ENCODE assay signal across 24 cellular contexts in the genomic region with DNA sequence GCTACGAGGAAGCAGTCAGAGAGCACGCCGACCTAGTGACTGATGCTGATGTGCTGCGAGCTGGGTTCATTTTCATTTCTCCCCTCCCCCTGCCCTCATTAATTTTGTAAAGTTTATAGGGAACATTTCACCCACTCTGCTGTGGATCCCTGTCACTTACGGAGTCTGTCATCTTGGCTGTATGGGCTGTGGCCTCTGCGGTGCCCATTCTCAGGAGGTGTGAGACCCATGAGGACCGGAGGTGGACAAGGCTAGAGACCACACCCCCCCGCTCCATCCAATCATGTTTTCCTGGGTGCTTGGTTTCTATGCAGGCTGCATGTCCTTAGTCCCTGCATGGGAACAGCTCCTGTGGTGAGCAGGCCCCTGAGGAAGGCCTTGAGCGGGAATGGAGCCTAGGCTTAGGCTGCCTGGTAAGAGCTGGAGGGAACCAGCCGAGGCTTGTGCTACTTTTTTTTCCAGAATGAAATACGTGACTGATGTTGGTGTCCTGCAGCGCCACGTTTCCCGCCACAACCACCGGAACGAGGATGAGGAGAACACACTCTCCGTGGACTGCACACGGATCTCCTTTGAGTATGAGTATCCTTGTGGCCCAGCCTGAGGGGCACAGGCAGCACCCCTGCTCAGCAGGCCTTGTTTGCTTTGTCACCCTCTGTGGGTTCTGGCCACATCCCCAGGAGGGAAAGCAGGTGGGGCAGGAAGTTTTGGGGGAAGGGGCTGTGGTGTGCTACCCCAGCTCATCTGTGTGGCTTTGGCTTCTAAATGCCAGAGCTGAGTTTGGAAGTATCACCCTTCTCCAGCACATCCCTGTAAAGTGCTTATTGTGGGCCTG. TPM values are rescaled to one million over a fixed set of nuclear protein-coding genes. Genes with fewer than 3 reads are reported as not detected.
DNase-seq lines count a peak whose midpoint lies in the region; ATAC-seq, FAIRE-seq and TF ChIP-seq lines count a peak whose summit lies in the region.
"Had no signal": no experiment of that assay in that cellular context is flagged by ENCODE, and none has a peak within 500 bp of the region (broad histone marks: within the 10 kb centered on the region; RNA-seq: fewer than 3 reads in every experiment).

No MANE protein-coding gene starts in this region.

- peaks cover 30% of the 10 kb centered on the region for H3K4me1 Mint-ChIP-seq in stimulated activated naive CD8-positive, alpha-beta T cell treated with anti-CD3 and anti-CD28 coated beads, Interleukin-15, amount 100 ng/mL, for 72 hours
- peaks cover 15 to 19% (median 15%) of the 10 kb centered on the region in 3 donors for H3K4me1 Mint-ChIP-seq in T-cell

- intact Hi-C loops in HepG2 (cut with micrococcal nuclease; ENCODE audit: unreplicated experiment), result no loop called here

- no peaks in the 10 kb centered on the region for H3K36me3 Mint-ChIP-seq in T-cell
- H3K36me3 Mint-ChIP-seq: CD8-positive, alpha-beta memory T cell had no signal

- H3K9me3 Mint-ChIP-seq in stimulated activated naive CD8-positive, alpha-beta T cell treated with anti-CD3 and anti-CD28 coated beads, Interleukin-15, amount 100 ng/mL, for 72 hours, result no peaks in the 10 kb centered on the region
- no peaks in the 10 kb centered on the region for H3K9me3 Mint-ChIP-seq in T-cell
- H3K9me3 Mint-ChIP-seq: CD8-positive, alpha-beta memory T cell; HFFc6 had no signal

- TF ChIP-seq POLR2A in HepG2 (IDR thresholded peaks at IDR 0.05; ENCODE audit: insufficient read depth in 1 of 2, low read depth in 2 of 2, low read length in 2 of 2), result no peak

- H3K27ac ChIP-seq in HepG2 (ENCODE audit: extremely low read length, insufficient read depth, low read length), result no peak overlapping the region
- H3K27ac ChIP-seq: ascending aorta, skin epidermis, testis had no signal

- peak overlapping the region; percentile 5 to 64 for H3K27ac Mint-ChIP-seq in stimulated activated naive CD8-positive, alpha-beta T cell treated with anti-CD3 and anti-CD28 coated beads, Interleukin-15, amount 100 ng/mL, for 72 hours
- peak overlapping the region in 1 of 2 donors; percentile 34 for H3K27ac Mint-ChIP-seq in T-cell
- H3K27ac Mint-ChIP-seq: HFFc6 had no signal

- H3K79me2 ChIP-seq in HepG2 (ENCODE audit: insufficient read depth, low read length), result no peaks in the 10 kb centered on the region

- no peaks in the 10 kb centered on the region for H3K27me3 ChIP-seq in HepG2 (ENCODE audit: control insufficient read depth in 1 of 2, insufficient read depth in 2 of 2, low read length in 2 of 2)
- H3K27me3 ChIP-seq: ascending aorta, testis had no signal

- H3K9me3 ChIP-seq in HepG2 (ENCODE audit: low read length), result no peaks in the 10 kb centered on the region
- H3K9me3 ChIP-seq: ascending aorta, testis had no signal

- in situ Hi-C loops in HepG2 (cut with HindIII; ENCODE audit: extremely low pct_ligation_motif_present, low pct_unique_long_range_greater_than_20kb), result no loop called here

- no peak for TF ChIP-seq CTCF in HepG2 (CRISPR knock-in tag; IDR thresholded peaks at IDR 0.05)

- no peak for TF ChIP-seq RAD21 in HepG2 (CRISPR knock-in tag; IDR thresholded peaks at IDR 0.05)

- no peaks in the 10 kb centered on the region for H3K27me3 Mint-ChIP-seq in stimulated activated naive CD8-positive, alpha-beta T cell treated with anti-CD3 and anti-CD28 coated beads, Interleukin-15, amount 100 ng/mL, for 72 hours
- H3K27me3 Mint-ChIP-seq in T-cell, result no peaks in the 10 kb centered on the region
- H3K27me3 Mint-ChIP-seq: CD8-positive, alpha-beta memory T cell had no signal

- no TSS peak for BruUV-seq in HepG2 (replicated peaks; lab: Mats Ljungman, UMichigan)

- no peak overlapping the region for H3K4me2 ChIP-seq in HepG2 (ENCODE audit: low read depth, low read length)

- peak; percentile 26 for ATAC-seq in stimulated activated naive CD8-positive, alpha-beta T cell treated with anti-CD3 and anti-CD28 coated beads, Interleukin-15, amount 100 ng/mL, for 72 hours
- ATAC-seq in stimulated activated naive CD8-positive, alpha-beta T cell treated with anti-CD3 and anti-CD28 coated beads, Interleukin-15, Interleukin-2, amounts not matched to agents 100 U/mL and 50 U/mL, for 24 hours, result no peak
- ATAC-seq in T-cell (replicated peaks in 1 of 4), result peak; percentile 31 to 64 (median 53)
- no peak for ATAC-seq in left lobe of liver
- no peak for ATAC-seq in HG02973 (IDR thresholded peaks at IDR 0.05; ENCODE audit: unreplicated experiment)
- ATAC-seq in HepG2, result no peak
- ATAC-seq: GM12878, left colon had no signal

- POLR2A ChIA-PET in T-cell (lab: Charles Lee) (no interaction called here), HepG2 (lab: Yijun Ruan, JAX) (no interaction called here)

- H3K36me3 ChIP-seq in HepG2 (replicated peaks in 1 of 2; ENCODE audit: control insufficient read depth in 1 of 2, insufficient read depth in 2 of 2, low read length in 2 of 2), result peaks cover 3 to 35% of the 10 kb centered on the region in 2 experiments; a peak in 4 of 5 replicates
- H3K36me3 ChIP-seq: ascending aorta had no signal

- FAIRE-seq in HepG2 (lab: Jason Lieb, UNC), result no peak
- FAIRE-seq: endothelial cell of umbilical vein, GM12878 had no signal

- H3K4me1 ChIP-seq in HepG2 (ENCODE audit: insufficient read depth, low read length), result no peaks in the 10 kb centered on the region
- H3K4me1 ChIP-seq: ascending aorta, testis had no signal

- no peak overlapping the region for H2AFZ ChIP-seq in HepG2 (ENCODE audit: low read length)

- no peak overlapping the region for H3K4me3 Mint-ChIP-seq in stimulated activated naive CD8-positive, alpha-beta T cell treated with anti-CD3 and anti-CD28 coated beads, Interleukin-15, amount 100 ng/mL, for 72 hours
- peak overlapping the region in 1 of 3 donors; percentile 58 for H3K4me3 Mint-ChIP-seq in T-cell
- H3K4me3 Mint-ChIP-seq: HFFc6 had no signal

- CTCF ChIA-PET in T-cell (lab: Charles Lee), result no interaction called here
- CTCF ChIA-PET in HepG2 (lab: Yijun Ruan, JAX; ENCODE audit: low intra/inter-chr PET ratio, low total read pairs), result no interaction called here

- H3K4me3 ChIP-seq in HepG2 (replicated peaks in 1 of 3; ENCODE audit: insufficient read depth in 1 of 3, low read depth in 2 of 3, low read length in 3 of 3), result no peak overlapping the region
- H3K4me3 ChIP-seq: ascending aorta, GM12878, skin epidermis, testis had no signal

- no peak for DNase-seq in stimulated activated naive CD8-positive, alpha-beta T cell treated with anti-CD3 and anti-CD28 coated beads, Interleukin-15, amount 100 ng/mL, for 72 hours
- no peak for DNase-seq in stimulated activated naive CD8-positive, alpha-beta T cell treated with anti-CD3 and anti-CD28 coated beads, Interleukin-15, Interleukin-2, amounts not matched to agents 100 U/mL and 50 U/mL, for 24 hours
- DNase-seq in T-cell (no peak), left lobe of liver (ENCODE audit: low spot score) (peak; percentile 35), HT-29 (ENCODE audit: low spot score) (no peak), OCI-M2 (lab: John Stamatoyannopoulos, UW; ENCODE audit: unreplicated experiment) (no peak), HepG2 (ENCODE audit: low spot score) (no peak)
- DNase-seq: activated naive CD4-positive, alpha-beta T cell treated with Interleukin-2 at 50 U/mL for 16 hours; central memory CD4-positive, alpha-beta T cell; HFFc6; left colon; NCI-H2081; NCI-H345; NCI-H82; stimulated activated CD4-positive, alpha-beta T cell treated with anti-CD3 and anti-CD28 coated beads, Interleukin-1b, Interleukin-23, amount 100 ng/mL, for 48 hours; testis had no signal

- H3K9ac ChIP-seq in HepG2 (ENCODE audit: insufficient read depth, low read depth, low read length), result no peak overlapping the region

- no peaks in the 10 kb centered on the region for H4K20me1 ChIP-seq in HepG2 (ENCODE audit: insufficient read depth, low read length)

- TF ChIP-seq EP300 in HepG2 (IDR thresholded peaks at IDR 0.05; ENCODE audit: low read depth in 2 of 2, low read length in 2 of 2) (no peak), HepG2 (CRISPR knock-in tag; IDR thresholded peaks at IDR 0.05; ENCODE audit: borderline replicate concordance) (no peak)

- 98% methylated on average over 16 of the region's 18 CpGs for WGBS in HepG2 (ENCODE audit: low lambda C conversion rate)

RNA-seq across cellular contexts. Expression of a gene that starts 19.1 kb away (rescaled TPM):
- total RNA-seq in T-cell (under 1 TPM in 4 of 5 donors, not detected in 1; 0.36 to 0.98 (median 0.85) TPM), left lobe of liver (10.4 TPM), HepG2 (2016; rRNA removed; fragmentation: Illumina TruSeq; extraction: Trizol) (not detected in 2 replicates)
- not detected in 2 replicates for total RNA-seq in HT-29 (2014; rRNA removed; shearing (Covaris generic))
- not detected in 2 replicates for total RNA-seq in HepG2 (2016; cell fraction: cytosol; rRNA removed; fragmentation: Illumina TruSeq; extraction: Trizol; ENCODE audit: low read depth)
- not detected in 2 replicates for total RNA-seq in HepG2 (2016; cell fraction: insoluble cytoplasmic fraction; rRNA removed; fragmentation: Illumina TruSeq; extraction: Trizol)
- total RNA-seq in HepG2 (2016; cell fraction: membrane; rRNA removed; fragmentation: Illumina TruSeq; extraction: Trizol), result not detected in 2 replicates
- not detected in 2 replicates for total RNA-seq in HepG2 (2016; cell fraction: nucleus; rRNA removed; fragmentation: Illumina TruSeq; extraction: Trizol)
- not detected in 2 replicates for polyA plus RNA-seq in HepG2 (2011; rRNA removed)
- 0.04 TPM in 1 of 2 replicates, not detected in the other for polyA plus RNA-seq in HepG2 (2011; cell fraction: cytosol; rRNA removed)
- polyA plus RNA-seq in HepG2 (2011; cell fraction: nucleus; rRNA removed), result not detected in 2 replicates
- polyA plus RNA-seq in HepG2 (2012), result not detected in 2 replicates
- polyA plus RNA-seq in HepG2 (2016; cell fraction: cytosol; fragmentation: Illumina TruSeq; extraction: Trizol; ENCODE audit: low read depth), result not detected in 2 replicates
- not detected in 2 replicates for polyA plus RNA-seq in HepG2 (2016; cell fraction: insoluble cytoplasmic fraction; fragmentation: Illumina TruSeq; extraction: Trizol; ENCODE audit: low read depth)
- not detected in 2 replicates for polyA plus RNA-seq in HepG2 (2016; cell fraction: membrane; fragmentation: Illumina TruSeq; extraction: Trizol; ENCODE audit: low read depth)
- polyA plus RNA-seq in HepG2 (2016; cell fraction: nucleus; fragmentation: Illumina TruSeq; extraction: Trizol; ENCODE audit: insufficient read depth, low read depth), result not detected in 2 replicates
- polyA minus RNA-seq in HepG2 (2011; rRNA and poly(A)+ RNA removed; ENCODE audit: low replicate concordance), result not detected in 2 replicates
- polyA minus RNA-seq in HepG2 (2011; cell fraction: cytosol; rRNA and poly(A)+ RNA removed), result not detected in 2 replicates
- polyA minus RNA-seq in HepG2 (2011; cell fraction: nucleus; rRNA and poly(A)+ RNA removed), result not detected in 2 replicates
- total RNA-seq: CD8-positive, alpha-beta memory T cell; M059J; OCI-LY7 had no signal
- polyA plus RNA-seq: CD8-positive, alpha-beta memory T cell; GM12878 had no signal

RNA-seq across cellular contexts. Expression of a gene that starts 25.4 kb away (rescaled TPM):
- total RNA-seq in T-cell (1 to 10 TPM in 4 of 5 donors, under 1 TPM in 1; 0.56 to 2.7 (median 2.2) TPM), left lobe of liver (0.65 TPM), HepG2 (2016; rRNA removed; fragmentation: Illumina TruSeq; extraction: Trizol) (34.8 and 36.3 TPM in 2 replicates)
- total RNA-seq in HT-29 (2014; rRNA removed; shearing (Covaris generic)), result 71.3 and 86.5 TPM in 2 replicates
- total RNA-seq in HepG2 (2016; cell fraction: cytosol; rRNA removed; fragmentation: Illumina TruSeq; extraction: Trizol; ENCODE audit: low read depth), result 5.0 and 6.1 TPM in 2 replicates
- total RNA-seq in HepG2 (2016; cell fraction: insoluble cytoplasmic fraction; rRNA removed; fragmentation: Illumina TruSeq; extraction: Trizol), result 31.8 and 36.3 TPM in 2 replicates
- total RNA-seq in HepG2 (2016; cell fraction: membrane; rRNA removed; fragmentation: Illumina TruSeq; extraction: Trizol), result 8.7 and 9.6 TPM in 2 replicates
- total RNA-seq in HepG2 (2016; cell fraction: nucleus; rRNA removed; fragmentation: Illumina TruSeq; extraction: Trizol), result 33.9 and 34.5 TPM in 2 replicates
- polyA plus RNA-seq in HepG2 (2011; rRNA removed), result 11.0 and 14.4 TPM in 2 replicates
- polyA plus RNA-seq in HepG2 (2011; cell fraction: cytosol; rRNA removed), result 9.7 and 11.5 TPM in 2 replicates
- 21.8 and 33.5 TPM in 2 replicates for polyA plus RNA-seq in HepG2 (2011; cell fraction: nucleus; rRNA removed)
- polyA plus RNA-seq in HepG2 (2012), result 4.7 and 9.8 TPM in 2 replicates
- 4.3 and 4.5 TPM in 2 replicates for polyA plus RNA-seq in HepG2 (2016; cell fraction: cytosol; fragmentation: Illumina TruSeq; extraction: Trizol; ENCODE audit: low read depth)
- polyA plus RNA-seq in HepG2 (2016; cell fraction: insoluble cytoplasmic fraction; fragmentation: Illumina TruSeq; extraction: Trizol; ENCODE audit: low read depth), result 29.4 and 30.1 TPM in 2 replicates
- polyA plus RNA-seq in HepG2 (2016; cell fraction: membrane; fragmentation: Illumina TruSeq; extraction: Trizol; ENCODE audit: low read depth), result 6.4 and 6.7 TPM in 2 replicates
- polyA plus RNA-seq in HepG2 (2016; cell fraction: nucleus; fragmentation: Illumina TruSeq; extraction: Trizol; ENCODE audit: insufficient read depth, low read depth), result 69.2 and 76.1 TPM in 2 replicates
- 15.8 and 70.6 TPM in 2 replicates for polyA minus RNA-seq in HepG2 (2011; rRNA and poly(A)+ RNA removed; ENCODE audit: low replicate concordance)
- polyA minus RNA-seq in HepG2 (2011; cell fraction: cytosol; rRNA and poly(A)+ RNA removed), result 4.4 and 6.0 TPM in 2 replicates
- polyA minus RNA-seq in HepG2 (2011; cell fraction: nucleus; rRNA and poly(A)+ RNA removed), result 15.7 and 19.4 TPM in 2 replicates
- total RNA-seq: ascending aorta had no signal

RNA-seq across cellular contexts. Expression of a gene that starts 26.1 kb away (rescaled TPM):
- total RNA-seq in T-cell (10 to 100 TPM; 52.9 to 85.1 (median 60.0) TPM), left lobe of liver (28.4 TPM), HepG2 (2016; rRNA removed; fragmentation: Illumina TruSeq; extraction: Trizol) (51.1 and 58.2 TPM in 2 replicates)
- 146 and 147 TPM in 2 replicates for total RNA-seq in HT-29 (2014; rRNA removed; shearing (Covaris generic))
- 23.2 and 32.3 TPM in 2 replicates for total RNA-seq in HepG2 (2016; cell fraction: cytosol; rRNA removed; fragmentation: Illumina TruSeq; extraction: Trizol; ENCODE audit: low read depth)
- total RNA-seq in HepG2 (2016; cell fraction: insoluble cytoplasmic fraction; rRNA removed; fragmentation: Illumina TruSeq; extraction: Trizol), result 55.2 and 58.4 TPM in 2 replicates
- total RNA-seq in HepG2 (2016; cell fraction: membrane; rRNA removed; fragmentation: Illumina TruSeq; extraction: Trizol), result 29.0 and 30.3 TPM in 2 replicates
- 29.6 and 37.6 TPM in 2 replicates for total RNA-seq in HepG2 (2016; cell fraction: nucleus; rRNA removed; fragmentation: Illumina TruSeq; extraction: Trizol)
- 45.0 and 47.9 TPM in 2 replicates for polyA plus RNA-seq in HepG2 (2011; rRNA removed)
- 41.5 and 49.4 TPM in 2 replicates for polyA plus RNA-seq in HepG2 (2011; cell fraction: cytosol; rRNA removed)
- polyA plus RNA-seq in HepG2 (2011; cell fraction: nucleus; rRNA removed), result 42.9 and 51.2 TPM in 2 replicates
- 29.1 and 43.9 TPM in 2 replicates for polyA plus RNA-seq in HepG2 (2012)
- polyA plus RNA-seq in HepG2 (2016; cell fraction: cytosol; fragmentation: Illumina TruSeq; extraction: Trizol; ENCODE audit: low read depth), result 54.2 and 76.9 TPM in 2 replicates
- polyA plus RNA-seq in HepG2 (2016; cell fraction: insoluble cytoplasmic fraction; fragmentation: Illumina TruSeq; extraction: Trizol; ENCODE audit: low read depth), result 87.5 and 96.2 TPM in 2 replicates
- 46.8 and 50.4 TPM in 2 replicates for polyA plus RNA-seq in HepG2 (2016; cell fraction: membrane; fragmentation: Illumina TruSeq; extraction: Trizol; ENCODE audit: low read depth)
- polyA plus RNA-seq in HepG2 (2016; cell fraction: nucleus; fragmentation: Illumina TruSeq; extraction: Trizol; ENCODE audit: insufficient read depth, low read depth), result 73.9 and 75.5 TPM in 2 replicates
- 41.3 and 201 TPM in 2 replicates for polyA minus RNA-seq in HepG2 (2011; rRNA and poly(A)+ RNA removed; ENCODE audit: low replicate concordance)
- polyA minus RNA-seq in HepG2 (2011; cell fraction: cytosol; rRNA and poly(A)+ RNA removed), result 13.8 and 14.2 TPM in 2 replicates
- polyA minus RNA-seq in HepG2 (2011; cell fraction: nucleus; rRNA and poly(A)+ RNA removed), result 32.1 and 32.2 TPM in 2 replicates

RNA-seq across cellular contexts. Expression of a gene that starts 57.6 kb away (rescaled TPM):
- total RNA-seq in T-cell (10 to 100 TPM; 34.5 to 41.3 (median 40.9) TPM), left lobe of liver (12.0 TPM), HepG2 (2016; rRNA removed; fragmentation: Illumina TruSeq; extraction: Trizol) (26.4 and 31.5 TPM in 2 replicates)
- 43.6 and 58.4 TPM in 2 replicates for total RNA-seq in HT-29 (2014; rRNA removed; shearing (Covaris generic))
- 19.2 and 24.5 TPM in 2 replicates for total RNA-seq in HepG2 (2016; cell fraction: cytosol; rRNA removed; fragmentation: Illumina TruSeq; extraction: Trizol; ENCODE audit: low read depth)
- 27.8 and 30.9 TPM in 2 replicates for total RNA-seq in HepG2 (2016; cell fraction: insoluble cytoplasmic fraction; rRNA removed; fragmentation: Illumina TruSeq; extraction: Trizol)
- total RNA-seq in HepG2 (2016; cell fraction: membrane; rRNA removed; fragmentation: Illumina TruSeq; extraction: Trizol), result 35.7 and 36.0 TPM in 2 replicates
- 13.4 and 13.8 TPM in 2 replicates for total RNA-seq in HepG2 (2016; cell fraction: nucleus; rRNA removed; fragmentation: Illumina TruSeq; extraction: Trizol)
- polyA plus RNA-seq in HepG2 (2011; rRNA removed), result 23.4 and 27.8 TPM in 2 replicates
- 27.6 and 28.2 TPM in 2 replicates for polyA plus RNA-seq in HepG2 (2011; cell fraction: cytosol; rRNA removed)
- 12.1 and 16.9 TPM in 2 replicates for polyA plus RNA-seq in HepG2 (2011; cell fraction: nucleus; rRNA removed)
- polyA plus RNA-seq in HepG2 (2012), result 23.3 and 26.0 TPM in 2 replicates
- 21.4 and 27.7 TPM in 2 replicates for polyA plus RNA-seq in HepG2 (2016; cell fraction: cytosol; fragmentation: Illumina TruSeq; extraction: Trizol; ENCODE audit: low read depth)
- polyA plus RNA-seq in HepG2 (2016; cell fraction: insoluble cytoplasmic fraction; fragmentation: Illumina TruSeq; extraction: Trizol; ENCODE audit: low read depth), result 35.6 and 37.2 TPM in 2 replicates
- polyA plus RNA-seq in HepG2 (2016; cell fraction: membrane; fragmentation: Illumina TruSeq; extraction: Trizol; ENCODE audit: low read depth), result 32.9 and 37.0 TPM in 2 replicates
- 23.0 and 28.6 TPM in 2 replicates for polyA plus RNA-seq in HepG2 (2016; cell fraction: nucleus; fragmentation: Illumina TruSeq; extraction: Trizol; ENCODE audit: insufficient read depth, low read depth)
- 31.0 and 68.1 TPM in 2 replicates for polyA minus RNA-seq in HepG2 (2011; rRNA and poly(A)+ RNA removed; ENCODE audit: low replicate concordance)
- 13.9 and 22.2 TPM in 2 replicates for polyA minus RNA-seq in HepG2 (2011; cell fraction: cytosol; rRNA and poly(A)+ RNA removed)
- 15.3 and 16.1 TPM in 2 replicates for polyA minus RNA-seq in HepG2 (2011; cell fraction: nucleus; rRNA and poly(A)+ RNA removed)

Comparison
In these comparisons a context has a peak if more than half of its experiments do, and no peak if none do; other contexts are left out.
1. ATAC-seq: peak in stimulated activated naive CD8-positive, alpha-beta T cell treated with anti-CD3 and anti-CD28 coated beads, Interleukin-15, amount 100 ng/mL, for 72 hours (single experiment) and T-cell (4 of 4); none in stimulated activated naive CD8-positive, alpha-beta T cell treated with anti-CD3 and anti-CD28 coated beads, Interleukin-15, Interleukin-2, amounts not matched to agents 100 U/mL and 50 U/mL, for 24 hours (single experiment), left lobe of liver (single experiment), HG02973 (single experiment) and HepG2 (single experiment).